8 cellular contexts compared by ENCODE assay signal in genomic region chr18:59265246-59266018, GRCh38. TPM values are rescaled to one million over a fixed set of nuclear protein-coding genes. Genes with fewer than 3 reads are reported as not detected.
DNase-seq lines count a peak whose midpoint lies in the region; ATAC-seq and TF ChIP-seq lines count a peak whose summit lies in the region.

No MANE protein-coding gene starts in this region.

- TF ChIP-seq EP300 in suprapubic skin (IDR thresholded peaks at IDR 0.05) (no peak), ovary (IDR thresholded peaks at IDR 0.05) (no peak)

- in situ Hi-C loops in HAP-1 (cut with MboI; ENCODE audit: low sequenced_read_pairs) = no loop called here

- H3K4me1 ChIP-seq in HAP-1 (no peaks in the 10 kb centered on the region), suprapubic skin (peaks cover 35% of the 10 kb centered on the region), ovary (ENCODE audit: insufficient read depth) (no peaks in the 10 kb centered on the region)

- no peaks in the 10 kb centered on the region; the same call in 1 of the 2 replicates for H3K9me3 ChIP-seq in HAP-1
- H3K9me3 ChIP-seq in suprapubic skin = no peaks in the 10 kb centered on the region
- H3K9me3 ChIP-seq in ovary = no peaks in the 10 kb centered on the region

- H3K4me3 ChIP-seq in HAP-1 = peak overlapping the region; percentile 37
- peak overlapping the region; percentile 47 for H3K4me3 ChIP-seq in iPS-11a (ENCODE audit: low read depth, low read length)
- H3K4me3 ChIP-seq in suprapubic skin = peak overlapping the region; percentile 40
- H3K4me3 ChIP-seq in ovary = no peak overlapping the region

- H3K27ac ChIP-seq in suprapubic skin (no peak overlapping the region), ovary (no peak overlapping the region)

- intact Hi-C loops in ovary (cut with DNase I) = no loop called here

- ATAC-seq in SK-N-SH treated with all-trans-retinoic acid at 6 μM for 48 hours (peak; percentile 17; the same call in 2 of the 3 replicates), HG02840 (IDR thresholded peaks at IDR 0.05; ENCODE audit: low FRiP score, unreplicated experiment) (no peak)

- TF ChIP-seq POLR2A in suprapubic skin (IDR thresholded peaks at IDR 0.05) = no peak
- no peak for TF ChIP-seq POLR2A in ovary (IDR thresholded peaks at IDR 0.05)

- TF ChIP-seq CTCF in suprapubic skin (IDR thresholded peaks at IDR 0.05) (no peak), ovary (IDR thresholded peaks at IDR 0.05) (no peak)

- WGBS in suprapubic skin = 4% methylated on average over 25 of the region's 39 CpGs
- 1 to 3% (median 2%) methylated on average over 39 of the region's 39 CpGs for WGBS in ovary, 3 donors

- H3K36me3 ChIP-seq in HAP-1 (replicated peaks) (no peaks in the 10 kb centered on the region), suprapubic skin (no peaks in the 10 kb centered on the region), ovary (no peaks in the 10 kb centered on the region)

- H3K27me3 ChIP-seq in HAP-1 (ENCODE audit: low read depth) (peaks cover 62% of the 10 kb centered on the region), suprapubic skin (peaks cover 81% of the 10 kb centered on the region), ovary (no peaks in the 10 kb centered on the region)

- DNase-seq in DMS53 treated with DMSO at 0.1 percent for 48 hours (lab: John Stamatoyannopoulos, UW; ENCODE audit: unreplicated experiment) (peak; percentile 42), HAP-1 (ENCODE audit: low spot score in 2 of 2) (peak; percentile 50 to 85), suprapubic skin (ENCODE audit: low spot score in 2 of 2) (no peak), ovary (no peak), midbrain (lab: John Stamatoyannopoulos, UW) (no peak)

TF ChIP-seq in SK-N-SH treated with all-trans-retinoic acid at 6 μM for 48 hours, 23 proteins besides CTCF, POLR2A, EP300 and RAD21:
- TF ChIP-seq TCF4 (CRISPR knock-in tag; IDR thresholded peaks at IDR 0.05; ENCODE audit: borderline replicate concordance) (no peak), CREB5 (CRISPR knock-in tag; IDR thresholded peaks at IDR 0.05; ENCODE audit: low read depth) (no peak), RARB (CRISPR knock-in tag; IDR thresholded peaks at IDR 0.05) (no peak), ARNTL (CRISPR knock-in tag; IDR thresholded peaks at IDR 0.05; ENCODE audit: borderline replicate concordance, low read depth) (no peak), OSR1 (CRISPR knock-in tag; IDR thresholded peaks at IDR 0.05) (no peak), CSDC2 (CRISPR knock-in tag; IDR thresholded peaks at IDR 0.05) (no peak), SNAI2 (CRISPR knock-in tag; IDR thresholded peaks at IDR 0.05) (no peak), ZNF70 (CRISPR knock-in tag; IDR thresholded peaks at IDR 0.05) (no peak), ZC3H10 (CRISPR knock-in tag; IDR thresholded peaks at IDR 0.05) (no peak), ZNF8 (CRISPR knock-in tag; IDR thresholded peaks at IDR 0.05) (no peak), ISL1 (CRISPR knock-in tag; IDR thresholded peaks at IDR 0.05) (no peak), GLIS3 (CRISPR knock-in tag; IDR thresholded peaks at IDR 0.05) (no peak), PPARA (CRISPR knock-in tag; IDR thresholded peaks at IDR 0.05; ENCODE audit: borderline replicate concordance) (no peak), ZFP3 (CRISPR knock-in tag; IDR thresholded peaks at IDR 0.05) (no peak), TSHZ2 (CRISPR knock-in tag; IDR thresholded peaks at IDR 0.05) (no peak), PATZ1 (CRISPR knock-in tag; IDR thresholded peaks at IDR 0.05; ENCODE audit: borderline replicate concordance) (no peak), TOX (CRISPR knock-in tag; IDR thresholded peaks at IDR 0.05; ENCODE audit: borderline replicate concordance) (no peak)
- TF ChIP-seq, protein P1, sequence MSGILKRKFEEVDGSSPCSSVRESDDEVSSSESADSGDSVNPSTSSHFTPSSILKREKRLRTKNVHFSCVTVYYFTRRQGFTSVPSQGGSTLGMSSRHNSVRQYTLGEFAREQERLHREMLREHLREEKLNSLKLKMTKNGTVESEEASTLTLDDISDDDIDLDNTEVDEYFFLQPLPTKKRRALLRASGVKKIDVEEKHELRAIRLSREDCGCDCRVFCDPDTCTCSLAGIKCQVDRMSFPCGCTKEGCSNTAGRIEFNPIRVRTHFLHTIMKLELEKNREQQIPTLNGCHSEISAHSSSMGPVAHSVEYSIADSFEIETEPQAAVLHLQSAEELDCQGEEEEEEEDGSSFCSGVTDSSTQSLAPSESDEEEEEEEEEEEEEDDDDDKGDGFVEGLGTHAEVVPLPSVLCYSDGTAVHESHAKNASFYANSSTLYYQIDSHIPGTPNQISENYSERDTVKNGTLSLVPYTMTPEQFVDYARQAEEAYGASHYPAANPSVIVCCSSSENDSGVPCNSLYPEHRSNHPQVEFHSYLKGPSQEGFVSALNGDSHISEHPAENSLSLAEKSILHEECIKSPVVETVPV (CRISPR knock-in tag; IDR thresholded peaks at IDR 0.05) = no peak

RNA-seq across cellular contexts. Expression of gene RAX, which starts 7.8 kb away (rescaled TPM):
- total RNA-seq in suprapubic skin (under 1 TPM in 1 of 4 donors, not detected in 3; 0.18 TPM), ovary (not detected)
- not detected for polyA plus RNA-seq in ovary

RNA-seq across cellular contexts. Expression of gene GRP, which starts 45.5 kb away (rescaled TPM):
- total RNA-seq in suprapubic skin (not detected), ovary (1 to 10 TPM in 1 of 7 donors, not detected in 6; 1.1 TPM)
- polyA plus RNA-seq in ovary = not detected

RNA-seq across cellular contexts. Expression of gene CPLX4, which starts 53.0 kb away (rescaled TPM):
- not detected for total RNA-seq in suprapubic skin
- not detected for total RNA-seq in ovary
- polyA plus RNA-seq in ovary = not detected

Comparison
In these comparisons a context has a peak if more than half of its experiments do, and no peak if none do; other contexts are left out.
1. DNase-seq: peak in DMS53 treated with DMSO at 0.1 percent for 48 hours (single experiment) and HAP-1 (2 of 2); none in suprapubic skin (0 of 2), ovary (0 of 5) and midbrain (single experiment).